8 cellular contexts compared by ENCODE assay signal in the genomic region with DNA sequence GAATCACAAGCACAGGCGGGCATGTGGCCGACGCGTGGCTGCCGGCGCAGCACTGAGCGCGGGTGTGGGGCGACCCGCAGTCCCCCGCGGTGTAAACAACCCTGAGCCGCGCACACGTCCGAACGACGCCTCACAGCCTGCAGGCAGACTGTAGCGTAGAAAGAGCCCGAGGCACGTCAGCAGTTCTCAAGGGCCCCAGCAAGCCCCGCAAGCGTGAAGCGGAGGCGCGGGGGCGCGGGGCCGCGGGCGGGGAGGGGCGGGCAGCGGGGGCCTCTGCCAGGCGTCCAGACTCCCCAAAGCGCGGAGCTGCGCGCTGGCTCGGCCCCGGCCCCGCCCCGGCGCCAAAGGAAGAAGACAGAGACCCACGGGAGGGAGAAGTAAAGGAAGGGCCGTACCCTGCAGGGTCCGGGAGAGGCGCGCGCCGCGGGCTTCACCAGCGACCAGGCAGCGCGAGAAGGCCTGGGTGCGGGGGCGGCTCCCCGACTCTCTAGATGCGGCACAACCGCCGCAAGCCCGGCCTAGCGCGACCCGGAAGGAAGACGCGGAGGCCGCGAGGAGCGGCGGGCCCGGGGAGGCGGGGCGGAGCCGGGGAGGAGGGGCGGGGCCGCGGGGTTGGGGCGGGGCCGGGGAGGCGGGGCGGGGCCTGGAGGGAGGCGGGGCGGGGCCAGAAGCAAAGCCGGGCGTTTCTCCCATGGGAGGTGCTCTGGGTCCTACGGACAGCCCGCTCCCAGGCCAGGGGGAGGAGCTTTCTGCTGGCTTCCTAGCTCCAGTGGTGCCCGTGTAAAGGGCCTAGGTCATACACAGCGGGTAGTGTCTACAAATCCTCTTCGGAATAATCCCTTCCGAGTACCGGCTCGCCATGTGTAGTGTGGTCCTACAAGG. TPM values are rescaled to one million over a fixed set of nuclear protein-coding genes. Genes with fewer than 3 reads are reported as not detected.
DNase-seq lines count a peak whose midpoint lies in the region; ATAC-seq, FAIRE-seq and TF ChIP-seq lines count a peak whose summit lies in the region.

A gene (minus strand): TSS at position 536 of the 882 bp plus-strand sequence. CDS start 20,958 bp downstream, outside the sequence.

- peaks cover 30% of the 10 kb centered on the region for H3K79me2 ChIP-seq in keratinocyte (ENCODE audit: control insufficient read depth, insufficient read depth, low read length)

- no peaks in the 10 kb centered on the region for H3K27me3 ChIP-seq in keratinocyte (ENCODE audit: control insufficient read depth, extremely low read depth, insufficient read depth, low read length)

- H3K4me3 Mint-ChIP-seq in central memory CD8-positive, alpha-beta T cell: peak within 1 kb of the TSS; percentile 98

- H3K4me2 ChIP-seq in keratinocyte (ENCODE audit: control insufficient read depth, extremely low read depth, insufficient read depth, low read depth, low read length): peak within 1 kb of the TSS; percentile 87

- peak within 1 kb of the TSS; percentile 96 for H2AFZ ChIP-seq in keratinocyte (ENCODE audit: control insufficient read depth, low read length)

- peak within 1 kb of the TSS; percentile 74 to 93 (median 87) for H3K4me3 ChIP-seq in keratinocyte (ENCODE audit: control insufficient read depth in 2 of 3, extremely low read depth in 1 of 3, insufficient read depth in 2 of 3, low read depth in 1 of 3, low read length in 3 of 3)

- H3K27me3 Mint-ChIP-seq in central memory CD8-positive, alpha-beta T cell: no peaks in the 10 kb centered on the region

- H4K20me1 ChIP-seq in keratinocyte (ENCODE audit: control insufficient read depth, extremely low read depth, insufficient read depth, low read length): no peaks in the 10 kb centered on the region

- ATAC-seq in GM18868 (IDR thresholded peaks at IDR 0.05; ENCODE audit: unreplicated experiment) (peak; percentile 83), HG03097 (IDR thresholded peaks at IDR 0.05; ENCODE audit: low FRiP score, unreplicated experiment) (peak; percentile 73)
- ATAC-seq in activated CD4-positive, CD25-positive, alpha-beta regulatory T cell treated with anti-CD3 and anti-CD28 coated beads, Interleukin-2, amount 50 U/mL, for 24 hours: peak; percentile 86 to 87
- peak; percentile 78 for ATAC-seq in central memory CD8-positive, alpha-beta T cell (replicated peaks; ENCODE audit: extremely low read depth, poor library complexity, severe bottlenecking)

- H3K36me3 ChIP-seq in keratinocyte (ENCODE audit: control insufficient read depth in 2 of 2, extremely low read depth in 1 of 2, insufficient read depth in 2 of 2, low read length in 2 of 2): no peaks in the 10 kb centered on the region

- peak within 1 kb of the TSS; percentile 88 for H3K9ac ChIP-seq in keratinocyte (ENCODE audit: control insufficient read depth, extremely low read depth, insufficient read depth, low read length)

- H3K9me3 Mint-ChIP-seq in central memory CD8-positive, alpha-beta T cell: no peaks in the 10 kb centered on the region

- peak; percentile 95 for DNase-seq in AG08395 (ENCODE audit: low spot score)
- peak; percentile 79 for DNase-seq in NCI-H345 (lab: John Stamatoyannopoulos, UW)
- DNase-seq in central memory CD8-positive, alpha-beta T cell (ENCODE audit: low spot score in 2 of 2): peak; percentile 61 to 65
- DNase-seq in keratinocyte (ENCODE audit: low read depth, low spot score): no peak
- DNase-seq in stimulated activated CD4-positive, alpha-beta T cell treated with anti-CD3 and anti-CD28 coated beads, Interleukin-15, amount 100 ng/mL, for 24 hours: peak; percentile 90

- H3K27ac ChIP-seq in keratinocyte (ENCODE audit: control insufficient read depth, insufficient read depth, low read length): peak within 1 kb of the TSS; percentile 85

- peaks cover 29% of the 10 kb centered on the region for H3K4me1 Mint-ChIP-seq in central memory CD8-positive, alpha-beta T cell

- dilution Hi-C loops in keratinocyte (cut with MboI; ENCODE audit: extremely low pct_ligation_motif_present, low sequenced_read_pairs): no loop called here

- H3K27ac Mint-ChIP-seq in central memory CD8-positive, alpha-beta T cell (ENCODE audit: low read depth): peak within 1 kb of the TSS; percentile 95

- no peak for TF ChIP-seq CTCF in keratinocyte (optimal IDR thresholded peaks at IDR 0.05 in 1 of 3, IDR thresholded peaks at IDR 0.05 in 1 of 3, conservative IDR thresholded peaks at IDR 0.05 in 1 of 3; ENCODE audit: extremely low read depth in 1 of 3, insufficient read depth in 2 of 3, low read length in 3 of 3)

- FAIRE-seq in keratinocyte (lab: Jason Lieb, UNC): peak; percentile 20

- no peaks in the 10 kb centered on the region for H3K9me3 ChIP-seq in keratinocyte (ENCODE audit: control insufficient read depth, low read depth, low read length)

- H3K4me1 ChIP-seq in keratinocyte (ENCODE audit: control insufficient read depth, extremely low read depth, insufficient read depth, low read length): no peaks in the 10 kb centered on the region

- no peaks in the 10 kb centered on the region for H3K9me1 ChIP-seq in keratinocyte (ENCODE audit: control insufficient read depth, extremely low read depth, insufficient read depth, low read length)

- H3K36me3 Mint-ChIP-seq in central memory CD8-positive, alpha-beta T cell (ENCODE audit: insufficient read depth): peaks cover 4% of the 10 kb centered on the region

RNA-seq across cellular contexts. Expression of the gene that starts here (rescaled TPM):
- 12.5 to 19.9 TPM (median 17.4 TPM) in 3 replicates for polyA plus RNA-seq in keratinocyte
- polyA plus RNA-seq in keratinocyte (2011; ENCODE audit: low read depth): 4.9 TPM
- 8.3 and 18.9 TPM in 2 replicates for polyA plus RNA-seq in keratinocyte (2011; cell fraction: cytosol; rRNA removed)
- 19.7 and 23.0 TPM in 2 replicates for polyA plus RNA-seq in keratinocyte (2011; cell fraction: nucleus; rRNA removed)
- polyA plus RNA-seq in keratinocyte (2012; ENCODE audit: low replicate concordance): 7.4 and 7.7 TPM in 2 replicates
- 7.6 to 28.2 TPM (median 25.0 TPM) in 3 replicates for polyA minus RNA-seq in keratinocyte
- polyA minus RNA-seq in keratinocyte (2011; cell fraction: cytosol; rRNA and poly(A)+ RNA removed): 8.8 TPM
- 14.2 and 32.6 TPM in 2 replicates for polyA minus RNA-seq in keratinocyte (2011; cell fraction: nucleus; rRNA and poly(A)+ RNA removed)
